In genomic region chr2:30957591-30957990, GRCh38 we compare ENCODE assay signal across 34 cellular contexts.
"Had no signal": no experiment of that assay in that cellular context is flagged by ENCODE, and none has a peak within 500 bp of the region (broad histone marks: within the 10 kb centered on the region; RNA-seq: fewer than 3 reads in every experiment).

No MANE protein-coding gene starts in this region.

- H3K27ac Mint-ChIP-seq: activated B cell treated with CpG ODN at 0.5 μM for 24 hours; activated CD4-positive, alpha-beta memory T cell treated with anti-CD3 and anti-CD28 coated beads for 36 hours; activated CD4-positive, alpha-beta T cell treated with anti-CD3 and anti-CD28 coated beads, Interleukin-2, amount 10 ng/mL, durations not matched to agents 24 days and 14 days; activated CD8-positive, alpha-beta T cell treated with anti-CD3 and anti-CD28 coated beads for 36 hours; activated naive CD4-positive, alpha-beta T cell treated with anti-CD3 and anti-CD28 coated beads for 36 hours; activated naive CD4-positive, alpha-beta T cell treated with anti-CD3 and anti-CD28 coated beads, Interleukin-2, amount 50 U/mL, for 72 hours; activated naive CD8-positive, alpha-beta T cell treated with anti-CD3 and anti-CD28 coated beads, Interleukin-2, amount 10 ng/mL, durations not matched to agents 7 days and 5 days; activated T-cell treated with anti-CD3 and anti-CD28 coated beads, Interleukin-2, amount 50 U/mL, for 72 hours; activated T-helper 1 cell treated with anti-CD3 and anti-CD28 coated beads, Interleukin-12 subunit alpha, Interleukin-12 subunit beta, Interleukin-2, Interleukin-4 antibody, amounts not matched to agents 30 ng/mL and 10 ng/mL and 1 ng/mL, durations not matched to agents 14 hours and 24 hours and 36 hours; activated T-helper 17 cell treated with anti-CD3 and anti-CD28 coated beads, Interleukin-2, amount 50 U/mL, for 72 hours; T-helper 1 cell treated with Interleukin-12 subunit alpha and Interleukin-12 subunit beta and Interleukin-4 antibody, amounts not matched to agents 30 μg/mL and 1 μg/mL, for 36 hours; T-helper 2 cell treated with Interferon-gamma antibody and Interleukin-4, amounts not matched to agents 5 μg/mL and 100 μg/mL, for 36 hours had no signal

- H3K4me1 ChIP-seq: adrenal gland, body of pancreas, breast epithelium had no signal

- H3K4me1 Mint-ChIP-seq: activated B cell treated with CpG ODN at 0.5 μM for 24 hours; activated CD4-positive, alpha-beta T cell treated with anti-CD3 and anti-CD28 coated beads, Interleukin-2, amount 10 ng/mL, durations not matched to agents 24 days and 14 days; activated naive CD8-positive, alpha-beta T cell treated with anti-CD3 and anti-CD28 coated beads, Interleukin-2, amount 10 ng/mL, durations not matched to agents 7 days and 5 days; activated T-helper 17 cell treated with anti-CD3 and anti-CD28 coated beads, Interleukin-2, amount 50 U/mL, for 72 hours had no signal

- H3K4me3 ChIP-seq: adrenal gland, body of pancreas, breast epithelium had no signal

- H3K36me3 Mint-ChIP-seq: activated CD4-positive, alpha-beta memory T cell treated with anti-CD3 and anti-CD28 coated beads for 36 hours; activated naive CD4-positive, alpha-beta T cell treated with anti-CD3 and anti-CD28 coated beads, Interleukin-2, amount 50 U/mL, for 72 hours; activated naive CD8-positive, alpha-beta T cell treated with anti-CD3 and anti-CD28 coated beads, Interleukin-2, amount 10 ng/mL, durations not matched to agents 7 days and 5 days had no signal

- H3K36me3 ChIP-seq: adrenal gland, brain microvascular endothelial cell, breast epithelium had no signal

- H3K4me3 Mint-ChIP-seq: activated B cell treated with CpG ODN at 0.5 μM for 24 hours; activated CD4-positive, alpha-beta memory T cell treated with anti-CD3 and anti-CD28 coated beads for 36 hours; activated CD4-positive, alpha-beta T cell treated with anti-CD3 and anti-CD28 coated beads, Interleukin-2, amount 10 ng/mL, durations not matched to agents 24 days and 14 days; activated CD8-positive, alpha-beta T cell treated with anti-CD3 and anti-CD28 coated beads for 36 hours; activated naive CD4-positive, alpha-beta T cell treated with anti-CD3 and anti-CD28 coated beads for 36 hours; activated naive CD8-positive, alpha-beta T cell treated with anti-CD3 and anti-CD28 coated beads, Interleukin-2, amount 10 ng/mL, durations not matched to agents 7 days and 5 days; activated T-cell treated with anti-CD3 and anti-CD28 coated beads, Interleukin-2, amount 50 U/mL, for 4 hours; activated T-cell treated with anti-CD3 and anti-CD28 coated beads, Interleukin-2, amount 50 U/mL, for 72 hours; activated T-helper 1 cell treated with anti-CD3 and anti-CD28 coated beads, Interleukin-12 subunit alpha, Interleukin-12 subunit beta, Interleukin-2, Interleukin-4 antibody, amounts not matched to agents 30 ng/mL and 10 ng/mL and 1 ng/mL, durations not matched to agents 14 hours and 24 hours and 36 hours; activated T-helper 17 cell treated with anti-CD3 and anti-CD28 coated beads, Interleukin-2, amount 50 U/mL, for 72 hours; T-helper 1 cell treated with Interleukin-12 subunit alpha and Interleukin-12 subunit beta and Interleukin-4 antibody, amounts not matched to agents 30 μg/mL and 1 μg/mL, for 36 hours; T-helper 2 cell treated with Interferon-gamma antibody and Interleukin-4, amounts not matched to agents 5 μg/mL and 100 μg/mL, for 36 hours had no signal

- ATAC-seq: activated CD8-positive, alpha-beta T cell treated with anti-CD3 and anti-CD28 coated beads for 36 hours; activated naive CD4-positive, alpha-beta T cell treated with anti-CD3 and anti-CD28 coated beads, Interleukin-2, amount 50 U/mL, for 72 hours; activated T-cell treated with anti-CD3 and anti-CD28 coated beads, Interleukin-2, amount 50 U/mL, for 4 hours; activated T-cell treated with anti-CD3 and anti-CD28 coated beads, Interleukin-2, amount 50 U/mL, for 72 hours; activated T-helper 17 cell treated with anti-CD3 and anti-CD28 coated beads, Interleukin-2, amount 50 U/mL, for 72 hours; body of pancreas had no signal

- H3K9me3 Mint-ChIP-seq: activated B cell treated with CpG ODN at 0.5 μM for 24 hours; activated CD4-positive, alpha-beta memory T cell treated with anti-CD3 and anti-CD28 coated beads for 36 hours; activated CD8-positive, alpha-beta T cell treated with anti-CD3 and anti-CD28 coated beads for 36 hours; activated naive CD4-positive, alpha-beta T cell treated with anti-CD3 and anti-CD28 coated beads for 36 hours; activated naive CD4-positive, alpha-beta T cell treated with anti-CD3 and anti-CD28 coated beads, Interleukin-2, amount 50 U/mL, for 72 hours; activated naive CD8-positive, alpha-beta T cell treated with anti-CD3 and anti-CD28 coated beads, Interleukin-2, amount 10 ng/mL, durations not matched to agents 7 days and 5 days; activated T-cell treated with anti-CD3 and anti-CD28 coated beads, Interleukin-2, amount 50 U/mL, for 4 hours; activated T-cell treated with anti-CD3 and anti-CD28 coated beads, Interleukin-2, amount 50 U/mL, for 72 hours; activated T-helper 1 cell treated with anti-CD3 and anti-CD28 coated beads, Interleukin-12 subunit alpha, Interleukin-12 subunit beta, Interleukin-2, Interleukin-4 antibody, amounts not matched to agents 30 ng/mL and 10 ng/mL and 1 ng/mL, durations not matched to agents 14 hours and 24 hours and 36 hours; activated T-helper 17 cell treated with anti-CD3 and anti-CD28 coated beads, Interleukin-2, amount 50 U/mL, for 72 hours; T-helper 1 cell treated with Interleukin-12 subunit alpha and Interleukin-12 subunit beta and Interleukin-4 antibody, amounts not matched to agents 30 μg/mL and 1 μg/mL, for 36 hours; T-helper 2 cell treated with Interferon-gamma antibody and Interleukin-4, amounts not matched to agents 5 μg/mL and 100 μg/mL, for 36 hours had no signal

- H3K9me3 ChIP-seq: adrenal gland, body of pancreas, breast epithelium had no signal

- DNase-seq: activated B cell treated with CpG ODN at 0.5 μM for 24 hours; activated CD4-positive, alpha-beta memory T cell treated with anti-CD3 and anti-CD28 coated beads for 36 hours; activated CD4-positive, alpha-beta T cell treated with anti-CD3 and anti-CD28 coated beads for 4 hours; activated CD4-positive, alpha-beta T cell treated with anti-CD3 and anti-CD28 coated beads, Interleukin-2, amount 10 ng/mL, durations not matched to agents 24 days and 14 days; activated CD4-positive, alpha-beta T cell treated with anti-CD3 and anti-CD28 coated beads, Interleukin-2, amount 50 U/mL, for 1 hour; activated CD4-positive, alpha-beta T cell treated with anti-CD3 and anti-CD28 coated beads, Interleukin-2, amount 50 U/mL, for 4 hours; activated CD4-positive, CD25-positive, alpha-beta regulatory T cell treated with anti-CD3 and anti-CD28 coated beads, Interleukin-2, amount 50 U/mL, for 72 hours; activated CD8-positive, alpha-beta memory T cell treated with anti-CD3 and anti-CD28 coated beads, Interleukin-2, amount 50 U/mL, for 4 hours; activated CD8-positive, alpha-beta T cell treated with anti-CD3 and anti-CD28 coated beads for 36 hours; activated effector memory CD4-positive, alpha-beta T cell treated with anti-CD3 and anti-CD28 coated beads, Interleukin-2, amount 50 U/mL, for 16 hours; activated gamma-delta T cell treated with Interleukin-2 at 50 U/mL for 16 hours; activated naive CD4-positive, alpha-beta T cell; activated naive CD4-positive, alpha-beta T cell treated with anti-CD3 and anti-CD28 coated beads for 36 hours; activated naive CD4-positive, alpha-beta T cell treated with anti-CD3 and anti-CD28 coated beads, Interleukin-2, amount 50 U/mL, for 16 hours; activated naive CD8-positive, alpha-beta T cell treated with anti-CD3 and anti-CD28 coated beads, Interleukin-2, amount 10 ng/mL, durations not matched to agents 7 days and 5 days; activated T-cell treated with anti-CD3 and anti-CD28 coated beads for 4 hours; activated T-cell treated with anti-CD3 and anti-CD28 coated beads, Interleukin-2, amount 50 U/mL, for 1 hour; activated T-cell treated with anti-CD3 and anti-CD28 coated beads, Interleukin-2, amount 50 U/mL, for 4 hours; activated T-cell treated with anti-CD3 and anti-CD28 coated beads, Interleukin-2, amount 50 U/mL, for 72 hours; amniotic stem cell; aorta; body of pancreas; brain microvascular endothelial cell; central memory CD4-positive, alpha-beta T cell; T-helper 1 cell; T-helper 2 cell; T-helper 9 cell had no signal

- H3K27me3 Mint-ChIP-seq: activated B cell treated with CpG ODN at 0.5 μM for 24 hours; activated CD4-positive, alpha-beta memory T cell treated with anti-CD3 and anti-CD28 coated beads for 36 hours; activated CD4-positive, alpha-beta T cell treated with anti-CD3 and anti-CD28 coated beads, Interleukin-2, amount 10 ng/mL, durations not matched to agents 24 days and 14 days; activated CD8-positive, alpha-beta T cell treated with anti-CD3 and anti-CD28 coated beads for 36 hours; activated naive CD8-positive, alpha-beta T cell treated with anti-CD3 and anti-CD28 coated beads, Interleukin-2, amount 10 ng/mL, durations not matched to agents 7 days and 5 days had no signal
